Comparison of ENCODE assay signal across 32 cellular contexts in the genomic region with DNA sequence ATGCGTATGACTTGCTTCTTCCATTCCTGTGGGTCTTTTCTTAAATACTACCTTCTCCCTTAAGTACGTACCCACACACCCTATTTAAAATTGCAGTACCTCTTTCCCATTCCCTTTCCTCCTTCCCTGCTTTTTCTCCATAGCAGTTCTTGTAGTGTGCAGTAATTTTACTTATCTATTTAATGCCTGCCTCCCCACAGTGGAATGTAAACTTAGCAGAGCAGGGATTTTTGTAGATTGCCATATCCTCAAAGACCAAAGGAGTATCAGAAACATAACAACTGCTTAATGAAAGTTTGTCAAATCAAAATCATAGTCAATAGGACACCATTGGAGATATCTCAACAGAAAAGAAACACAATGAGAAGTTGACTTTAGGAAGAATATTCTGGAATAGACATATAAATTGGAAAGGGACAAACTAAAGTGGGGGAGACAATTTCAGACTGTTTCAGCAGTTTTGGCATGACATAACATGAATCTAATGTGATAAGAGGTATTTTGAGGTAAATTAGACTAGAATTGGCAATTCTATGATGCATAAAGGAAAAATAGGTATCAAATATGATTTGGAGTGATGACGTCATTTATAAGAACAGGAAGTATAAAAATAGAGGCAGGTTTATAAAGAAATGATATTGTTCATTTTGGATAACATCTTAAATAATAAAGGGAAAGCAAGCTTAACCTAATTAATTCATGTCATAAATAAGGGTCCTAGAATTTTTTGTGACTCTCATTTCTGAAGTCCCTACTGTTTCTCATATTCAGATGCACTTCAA.
"Had no signal": no experiment of that assay in that cellular context is flagged by ENCODE, and none has a peak within 500 bp of the region (broad histone marks: within the 10 kb centered on the region; RNA-seq: fewer than 3 reads in every experiment).

No MANE protein-coding gene starts in this region.

- H3K4me1 Mint-ChIP-seq: activated CD4-positive, alpha-beta memory T cell treated with anti-CD3 and anti-CD28 coated beads, Interleukin-2, amount 10 ng/mL, durations not matched to agents 7 days and 5 days; activated CD8-positive, alpha-beta memory T cell treated with anti-CD3 and anti-CD28 coated beads, Interleukin-2, amount 10 ng/mL, durations not matched to agents 7 days and 5 days; activated naive CD4-positive, alpha-beta T cell treated with anti-CD3 and anti-CD28 coated beads, Interleukin-2, amount 10 ng/mL, durations not matched to agents 7 days and 5 days; activated naive CD8-positive, alpha-beta T cell treated with anti-CD3 and anti-CD28 coated beads, Interleukin-2, amount 50 U/mL, for 24 hours had no signal

- H3K27me3 Mint-ChIP-seq: activated CD4-positive, alpha-beta memory T cell treated with anti-CD3 and anti-CD28 coated beads, Interleukin-2, amount 10 ng/mL, durations not matched to agents 7 days and 5 days; activated CD8-positive, alpha-beta memory T cell treated with anti-CD3 and anti-CD28 coated beads, Interleukin-2, amount 10 ng/mL, durations not matched to agents 7 days and 5 days; activated naive CD4-positive, alpha-beta T cell treated with anti-CD3 and anti-CD28 coated beads, Interleukin-2, amount 10 ng/mL, durations not matched to agents 7 days and 5 days; activated naive CD8-positive, alpha-beta T cell; activated naive CD8-positive, alpha-beta T cell treated with anti-CD3 and anti-CD28 coated beads, Interleukin-2, amount 50 U/mL, for 24 hours had no signal

- ATAC-seq: activated CD8-positive, alpha-beta memory T cell treated with anti-CD3 and anti-CD28 coated beads, Interleukin-2, amount 10 ng/mL, durations not matched to agents 7 days and 5 days; activated naive CD8-positive, alpha-beta T cell treated with anti-CD3 and anti-CD28 coated beads, Interleukin-2, amount 50 U/mL, for 24 hours had no signal

- H3K27ac Mint-ChIP-seq: activated CD4-positive, alpha-beta memory T cell treated with anti-CD3 and anti-CD28 coated beads, Interleukin-2, amount 10 ng/mL, durations not matched to agents 7 days and 5 days; activated CD8-positive, alpha-beta memory T cell treated with anti-CD3 and anti-CD28 coated beads, Interleukin-2, amount 10 ng/mL, durations not matched to agents 7 days and 5 days; activated naive CD4-positive, alpha-beta T cell treated with anti-CD3 and anti-CD28 coated beads, Interleukin-2, amount 10 ng/mL, durations not matched to agents 7 days and 5 days; activated naive CD8-positive, alpha-beta T cell; activated naive CD8-positive, alpha-beta T cell treated with anti-CD3 and anti-CD28 coated beads, Interleukin-2, amount 50 U/mL, for 24 hours had no signal

- H3K27me3 ChIP-seq: ascending aorta, cardiac muscle cell, SJCRH30 had no signal

- H3K4me3 ChIP-seq: ascending aorta, cardiac muscle cell, SJCRH30, SK-N-MC had no signal

- H3K9me3 ChIP-seq: ascending aorta, SJCRH30 had no signal

- DNase-seq: activated CD4-positive, alpha-beta memory T cell treated with anti-CD3 and anti-CD28 coated beads, Interleukin-2, amount 10 ng/mL, durations not matched to agents 7 days and 5 days; activated CD4-positive, alpha-beta T cell treated with anti-CD3 and anti-CD28 coated beads for 1 hour; activated CD4-positive, alpha-beta T cell treated with anti-CD3 and anti-CD28 coated beads for 48 hours; activated CD4-positive, CD25-positive, alpha-beta regulatory T cell; activated CD8-positive, alpha-beta memory T cell treated with anti-CD3 and anti-CD28 coated beads for 24 hours; activated CD8-positive, alpha-beta memory T cell treated with anti-CD3 and anti-CD28 coated beads, Interleukin-2, amount 10 ng/mL, durations not matched to agents 7 days and 5 days; activated CD8-positive, alpha-beta memory T cell treated with anti-CD3 and anti-CD28 coated beads, Interleukin-2, amount 50 U/mL, for 48 hours; activated effector memory CD4-positive, alpha-beta T cell treated with Interleukin-2 at 50 U/mL for 16 hours; activated naive CD4-positive, alpha-beta T cell treated with anti-CD3 and anti-CD28 coated beads, Interleukin-2, amount 10 ng/mL, durations not matched to agents 7 days and 5 days; activated naive CD8-positive, alpha-beta T cell treated with anti-CD3 and anti-CD28 coated beads, Interleukin-2, amount 50 U/mL, for 24 hours; activated T-cell treated with anti-CD3 and anti-CD28 coated beads, Interleukin-2, amount 50 U/mL, for 48 hours; amniotic stem cell; Karpas-422; KBM-7; NCI-H1105; NCI-H1417 treated with DMSO at 0.1 percent for 48 hours; NCI-H1694; NCI-H1930; NCI-H2081 treated with DMSO at 0.1 percent for 48 hours; NCI-H510A; NCI-H526; NCI-H748 treated with DMSO at 0.1 percent for 48 hours; NK-92 treated with Interleukin-12 subunit alpha and Interleukin-12 subunit beta, amount 100 ng/mL, for 24 hours; OCI-M1; SHP77; SJCRH30; T1000; WERI-Rb-1 had no signal

- H3K36me3 Mint-ChIP-seq: activated CD8-positive, alpha-beta memory T cell treated with anti-CD3 and anti-CD28 coated beads, Interleukin-2, amount 10 ng/mL, durations not matched to agents 7 days and 5 days; activated naive CD4-positive, alpha-beta T cell treated with anti-CD3 and anti-CD28 coated beads, Interleukin-2, amount 10 ng/mL, durations not matched to agents 7 days and 5 days; activated naive CD8-positive, alpha-beta T cell had no signal

- H3K9me3 Mint-ChIP-seq: activated naive CD4-positive, alpha-beta T cell treated with anti-CD3 and anti-CD28 coated beads, Interleukin-2, amount 10 ng/mL, durations not matched to agents 7 days and 5 days had no signal

- H3K4me3 Mint-ChIP-seq: activated CD4-positive, alpha-beta memory T cell treated with anti-CD3 and anti-CD28 coated beads, Interleukin-2, amount 10 ng/mL, durations not matched to agents 7 days and 5 days; activated CD8-positive, alpha-beta memory T cell treated with anti-CD3 and anti-CD28 coated beads, Interleukin-2, amount 10 ng/mL, durations not matched to agents 7 days and 5 days; activated naive CD4-positive, alpha-beta T cell treated with anti-CD3 and anti-CD28 coated beads, Interleukin-2, amount 10 ng/mL, durations not matched to agents 7 days and 5 days; activated naive CD8-positive, alpha-beta T cell; activated naive CD8-positive, alpha-beta T cell treated with anti-CD3 and anti-CD28 coated beads, Interleukin-2, amount 50 U/mL, for 24 hours had no signal

- H3K27ac ChIP-seq: ascending aorta, cardiac muscle cell, SJCRH30, WERI-Rb-1 had no signal

- H3K4me1 ChIP-seq: ascending aorta, SJCRH30 had no signal

- H3K36me3 ChIP-seq: ascending aorta, cardiac muscle cell, SJCRH30, WERI-Rb-1 had no signal
